ENCODE assay signal across 28 cellular contexts in genomic region chr18:58025205-58025604, GRCh38.
"Had no signal": no experiment of that assay in that cellular context is flagged by ENCODE, and none has a peak within 500 bp of the region (broad histone marks: within the 10 kb centered on the region; RNA-seq: fewer than 3 reads in every experiment).

No MANE protein-coding gene starts in this region.

- H3K27me3 ChIP-seq: gastroesophageal sphincter, pancreas, transverse colon, vagina had no signal

- H3K4me1 ChIP-seq: foreskin keratinocyte, heart left ventricle, lower lobe of right lung, suprapubic skin, vagina had no signal

- H3K36me3 ChIP-seq: gastroesophageal sphincter, heart left ventricle, lower lobe of right lung, pancreas, suprapubic skin, transverse colon, vagina had no signal

- H3K27ac ChIP-seq: dorsolateral prefrontal cortex, epithelial cell of prostate, foreskin keratinocyte, heart left ventricle, lower lobe of right lung, pancreas, suprapubic skin, vagina had no signal

- H3K4me3 ChIP-seq: dorsolateral prefrontal cortex, gastroesophageal sphincter, heart left ventricle, lower lobe of right lung, pancreas, smooth muscle cell, suprapubic skin, transverse colon, vagina had no signal

- H3K9me3 ChIP-seq: gastroesophageal sphincter, heart left ventricle, lower lobe of right lung, pancreas, suprapubic skin, transverse colon, vagina had no signal

- DNase-seq: dorsolateral prefrontal cortex; effector CD4-positive, alpha-beta T cell; foreskin keratinocyte; heart left ventricle; hippocampal formation; kidney glomerular epithelial cell; left ventricle myocardium superior; lower lobe of right lung; naive thymus-derived CD8-positive, alpha-beta T cell; nephron progenitor cell; occipital lobe; pancreas; stimulated activated CD4-positive, alpha-beta T cell treated with anti-CD3 and anti-CD28 coated beads, Interleukin-12 subunit alpha, Interleukin-12 subunit beta, amount 100 ng/mL, for 4 hours; stimulated activated CD4-positive, alpha-beta T cell treated with anti-CD3 and anti-CD28 coated beads, Interleukin-1b, Interleukin-23, amount 100 ng/mL, for 48 hours; stimulated activated CD4-positive, alpha-beta T cell treated with anti-CD3 and anti-CD28 coated beads, Interleukin-4, amount 100 ng/mL, for 1 hour; stimulated activated CD8-positive, alpha-beta memory T cell treated with anti-CD3 and anti-CD28 coated beads, Interleukin-4, amount 100 ng/mL, for 48 hours; stimulated activated naive CD4-positive, alpha-beta T cell; stimulated activated naive CD8-positive, alpha-beta T cell treated with anti-CD3 and anti-CD28 coated beads, Interleukin-15, amount 100 ng/mL, for 72 hours; transverse colon had no signal

- ATAC-seq: esophagus mucosa; foreskin keratinocyte; gastroesophageal sphincter; heart left ventricle; left ventricle myocardium superior; lower lobe of right lung; naive thymus-derived CD8-positive, alpha-beta T cell; sciatic nerve had no signal

- FAIRE-seq: colon, islet of Langerhans, pancreas had no signal
